In the genomic region with DNA sequence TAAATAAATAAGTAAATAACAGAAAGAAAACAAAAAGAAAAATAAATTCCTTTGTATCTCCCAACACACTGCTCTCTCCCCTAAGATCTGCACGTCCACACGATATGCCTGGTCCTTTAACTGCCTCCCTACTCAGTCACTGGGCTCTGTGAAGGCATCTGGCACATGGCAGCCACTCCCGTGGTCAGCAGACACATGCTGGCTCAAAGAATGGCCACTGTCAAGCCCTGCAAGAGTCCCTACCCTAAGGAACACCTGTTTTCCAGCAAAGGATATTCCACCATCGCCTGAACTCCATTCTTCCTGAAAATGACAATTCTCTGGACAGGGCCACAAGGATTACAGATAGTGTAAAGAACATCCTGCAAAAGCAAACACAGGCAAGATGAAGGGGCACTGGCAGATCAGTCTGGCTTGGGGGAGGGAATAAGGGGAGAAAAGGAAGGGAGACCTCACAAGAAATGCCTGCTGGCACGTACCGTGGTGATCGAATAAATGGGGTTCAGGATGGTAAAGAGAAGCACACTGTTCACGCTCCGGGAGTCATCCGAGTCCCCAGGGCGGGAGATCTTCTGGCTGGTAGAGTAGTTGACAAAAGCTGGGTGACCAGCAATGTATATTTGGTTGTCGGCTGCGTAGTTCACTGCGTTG, we compare ENCODE assay signal across 16 cellular contexts. TPM values are rescaled to one million over a fixed set of nuclear protein-coding genes. Genes with fewer than 3 reads are reported as not detected.
A peak's percentile ranks its signal among the peaks of the same experiment; 100 is the strongest.
DNase-seq lines count a peak whose midpoint lies in the region; ATAC-seq and TF ChIP-seq lines count a peak whose summit lies in the region.
"Had no signal": no experiment of that assay in that cellular context is flagged by ENCODE, and none has a peak within 500 bp of the region (broad histone marks: within the 10 kb centered on the region; RNA-seq: fewer than 3 reads in every experiment).

No MANE protein-coding gene starts in this region.

- H3K36me3 ChIP-seq in Panc1 (ENCODE audit: control insufficient read depth, insufficient read depth, low read length) = peaks cover 74% of the 10 kb centered on the region
- H3K36me3 ChIP-seq in endodermal cell (ENCODE audit: control insufficient read depth, insufficient read depth, low read length) = peaks cover 81% of the 10 kb centered on the region
- peaks cover 68% of the 10 kb centered on the region for H3K36me3 ChIP-seq in GM23248 (ENCODE audit: low read depth)
- H3K36me3 ChIP-seq: uterus had no signal

- peaks cover 85% of the 10 kb centered on the region for H3K4me1 Mint-ChIP-seq in activated T-cell treated with anti-CD3 and anti-CD28 coated beads, Interleukin-2, amount 50 U/mL, for 72 hours (ENCODE audit: low read depth)
- peaks cover 17% of the 10 kb centered on the region for H3K4me1 Mint-ChIP-seq in endodermal cell
- peaks cover 49 to 75% of the 10 kb centered on the region in 2 donors for H3K4me1 Mint-ChIP-seq in stimulated activated naive B cell treated with anti-CD40 and anti-IgM and Interleukin-4, amounts not matched to agents 10 μg/mL and 1 μg/mL and 100 μg/mL, for 72 hours

- no peaks in the 10 kb centered on the region for H3K27me3 ChIP-seq in Panc1 (ENCODE audit: control insufficient read depth, insufficient read depth, low read length)
- no peaks in the 10 kb centered on the region for H3K27me3 ChIP-seq in endodermal cell (ENCODE audit: control insufficient read depth, insufficient read depth, low read length, poor library complexity, severe bottlenecking)
- no peaks in the 10 kb centered on the region for H3K27me3 ChIP-seq in GM23248 (replicated peaks; ENCODE audit: insufficient read depth)
- H3K27me3 ChIP-seq: esophagus muscularis mucosa, pancreas, uterus had no signal

- peaks cover 13% of the 10 kb centered on the region; the same call in 1 of the 2 replicates for H4K20me1 ChIP-seq in GM23248 (ENCODE audit: insufficient read depth)

- H3K4me3 ChIP-seq in Panc1 (ENCODE audit: low read depth in 2 of 2, low read length in 2 of 2) = no peak overlapping the region
- H3K4me3 ChIP-seq in endodermal cell (ENCODE audit: low read length) = no peak overlapping the region
- H3K4me3 ChIP-seq in GM23248 = no peak overlapping the region
- H3K4me3 ChIP-seq: esophagus muscularis mucosa, HAP-1, pancreas, uterus had no signal

- no peaks in the 10 kb centered on the region for H3K27me3 Mint-ChIP-seq in activated T-cell treated with anti-CD3 and anti-CD28 coated beads, Interleukin-2, amount 50 U/mL, for 72 hours (ENCODE audit: low read depth)
- no peaks in the 10 kb centered on the region for H3K27me3 Mint-ChIP-seq in endodermal cell (ENCODE audit: insufficient read depth)
- no peaks in the 10 kb centered on the region for H3K27me3 Mint-ChIP-seq in stimulated activated naive B cell treated with anti-CD40 and anti-IgM and Interleukin-4, amounts not matched to agents 10 μg/mL and 1 μg/mL and 100 μg/mL, for 72 hours
- H3K27me3 Mint-ChIP-seq: activated CD4-positive, alpha-beta T cell treated with anti-CD3 and anti-CD28 coated beads, Interleukin-2, amount 10 ng/mL, durations not matched to agents 7 days and 5 days had no signal

- intact Hi-C loops in Panc1 (cut with micrococcal nuclease; ENCODE audit: unreplicated experiment) = no loop called here

- H3K4me1 ChIP-seq in Panc1 (ENCODE audit: control insufficient read depth, insufficient read depth, low read length) (peaks cover 69% of the 10 kb centered on the region), endodermal cell (ENCODE audit: control insufficient read depth, insufficient read depth, low read length) (peaks cover 8% of the 10 kb centered on the region), GM23248 (ENCODE audit: insufficient read depth) (peaks cover 9% of the 10 kb centered on the region; the same call in 1 of the 2 replicates)

- H3K79me2 ChIP-seq in GM23248 (ENCODE audit: insufficient read depth) = peaks cover 87% of the 10 kb centered on the region

- H3K9me3 ChIP-seq in Panc1 (ENCODE audit: control insufficient read depth, insufficient read depth, low read depth, low read length) = no peaks in the 10 kb centered on the region
- no peaks in the 10 kb centered on the region for H3K9me3 ChIP-seq in endodermal cell (ENCODE audit: control insufficient read depth, low read length)
- no peaks in the 10 kb centered on the region for H3K9me3 ChIP-seq in GM23248 (ENCODE audit: low read depth)
- H3K9me3 ChIP-seq: esophagus muscularis mucosa, HAP-1, pancreas, uterus had no signal

- 94 to 98% methylated on average over 11 to 14 of the region's 14 CpGs for WGBS in endodermal cell (ENCODE audit: insufficient coverage in 1 of 2, insufficient read length in 1 of 2), 2 experiments
- 88% methylated on average over 14 of the region's 14 CpGs for WGBS in GM23248 (ENCODE audit: low coverage in 1 of 2, low lambda C conversion rate in 2 of 2, missing lambda C conversion rate in 2 of 2), 2 experiments

- peaks cover 32% of the 10 kb centered on the region for H3F3A ChIP-seq in GM23248 (ENCODE audit: insufficient read depth)

- H3K9ac ChIP-seq in endodermal cell (ENCODE audit: extremely low read depth, low read length, poor library complexity, severe bottlenecking) (no peak overlapping the region), GM23248 (no peak overlapping the region)

- POLR2A ChIA-PET in Panc1 (lab: Charles Lee) = interaction anchor here (0.6 to 1.1 kb wide), 4 partner anchors 12 to 443 kb away, joined by 3 to 6 read pairs (median 4); partner anchors contain the start of gene FAM98C

- in situ Hi-C loops in Panc1 (cut with HindIII; ENCODE audit: low pct_unique_long_range_greater_than_20kb, low sequenced_read_pairs) (loop anchor here (10.0 kb wide), 1 partner anchor 89 kb away; the partner anchor contains the start of genes MRPS12 and SARS2), GM23248 (cut with MboI) (no loop called here)

- H3K4me3 Mint-ChIP-seq in activated T-cell treated with anti-CD3 and anti-CD28 coated beads, Interleukin-2, amount 50 U/mL, for 72 hours = peak overlapping the region; percentile 53 to 65
- H3K4me3 Mint-ChIP-seq in endodermal cell = no peak overlapping the region
- H3K4me3 Mint-ChIP-seq in stimulated activated naive B cell treated with anti-CD40 and anti-IgM and Interleukin-4, amounts not matched to agents 10 μg/mL and 1 μg/mL and 100 μg/mL, for 72 hours = peak overlapping the region; percentile 20 to 56

- CTCF ChIA-PET in Panc1 (lab: Charles Lee) = no interaction called here

- H3K36me3 Mint-ChIP-seq in activated T-cell treated with anti-CD3 and anti-CD28 coated beads, Interleukin-2, amount 50 U/mL, for 72 hours (ENCODE audit: insufficient read depth in 2 of 2) = peaks cover 35 to 70% of the 10 kb centered on the region in 2 donors
- H3K36me3 Mint-ChIP-seq in endodermal cell (ENCODE audit: low read depth) = peaks cover 83% of the 10 kb centered on the region
- H3K36me3 Mint-ChIP-seq in stimulated activated naive B cell treated with anti-CD40 and anti-IgM and Interleukin-4, amounts not matched to agents 10 μg/mL and 1 μg/mL and 100 μg/mL, for 72 hours = peaks cover 61 to 76% of the 10 kb centered on the region in 2 donors

- peak overlapping the region; percentile 85 for H3K27ac Mint-ChIP-seq in activated T-cell treated with anti-CD3 and anti-CD28 coated beads, Interleukin-2, amount 50 U/mL, for 72 hours
- peak overlapping the region; percentile 62 for H3K27ac Mint-ChIP-seq in endodermal cell
- H3K27ac Mint-ChIP-seq in stimulated activated naive B cell treated with anti-CD40 and anti-IgM and Interleukin-4, amounts not matched to agents 10 μg/mL and 1 μg/mL and 100 μg/mL, for 72 hours = peak overlapping the region; percentile 86

- no peak overlapping the region for H3K4me2 ChIP-seq in GM23248 (ENCODE audit: unreplicated experiment)

- no peaks in the 10 kb centered on the region for H3K9me3 Mint-ChIP-seq in activated T-cell treated with anti-CD3 and anti-CD28 coated beads, Interleukin-2, amount 50 U/mL, for 72 hours
- no peaks in the 10 kb centered on the region for H3K9me3 Mint-ChIP-seq in endodermal cell
- H3K9me3 Mint-ChIP-seq in stimulated activated naive B cell treated with anti-CD40 and anti-IgM and Interleukin-4, amounts not matched to agents 10 μg/mL and 1 μg/mL and 100 μg/mL, for 72 hours = no peaks in the 10 kb centered on the region
- H3K9me3 Mint-ChIP-seq: activated CD4-positive, alpha-beta T cell treated with anti-CD3 and anti-CD28 coated beads, Interleukin-2, amount 10 ng/mL, durations not matched to agents 7 days and 5 days had no signal

- TF ChIP-seq CTCF in Panc1 (IDR thresholded peaks at IDR 0.05) (no peak), endodermal cell (conservative IDR thresholded peaks at IDR 0.05) (no peak)

- H2AFZ ChIP-seq in GM23248 = no peak overlapping the region

- no peak for ATAC-seq in activated T-cell treated with anti-CD3 and anti-CD28 coated beads, Interleukin-2, amount 50 U/mL, for 72 hours (replicated peaks in 1 of 2)
- ATAC-seq in Panc1 = no peak
- no peak for ATAC-seq in stimulated activated naive B cell treated with anti-CD40 and anti-IgM and Interleukin-4, amounts not matched to agents 10 μg/mL and 1 μg/mL and 100 μg/mL, for 72 hours (replicated peaks)
- no peak for ATAC-seq in GM18873 (IDR thresholded peaks at IDR 0.05; ENCODE audit: low FRiP score, unreplicated experiment)
- ATAC-seq: pancreas had no signal

- no peak for DNase-seq in activated T-cell treated with anti-CD3 and anti-CD28 coated beads, Interleukin-2, amount 50 U/mL, for 72 hours
- DNase-seq in activated T-cell treated with anti-CD3 and anti-CD28 coated beads for 4 hours (no peak), Panc1 (ENCODE audit: low read depth, low spot score) (no peak), endodermal cell (no peak), GM23248 (no peak), NCI-H2227 (lab: John Stamatoyannopoulos, UW; ENCODE audit: unreplicated experiment) (no peak)
- no peak for DNase-seq in stimulated activated naive B cell treated with anti-CD40 and anti-IgM and Interleukin-4, amounts not matched to agents 10 μg/mL and 1 μg/mL and 100 μg/mL, for 72 hours
- DNase-seq: activated CD4-positive, alpha-beta T cell treated with anti-CD3 and anti-CD28 coated beads, Interleukin-2, amount 10 ng/mL, durations not matched to agents 7 days and 5 days; DMS79; SW 1271; uterus had no signal

- BruUV-seq in Panc1 (replicated peaks; lab: Mats Ljungman, UMichigan) = no TSS peak

- H3K27ac ChIP-seq in Panc1 (ENCODE audit: low read length) = peak overlapping the region; percentile 42
- H3K27ac ChIP-seq in endodermal cell (ENCODE audit: low read depth, low read length) = no peak overlapping the region
- no peak overlapping the region for H3K27ac ChIP-seq in GM23248
- H3K27ac ChIP-seq: pancreas, uterus had no signal

- no peaks in the 10 kb centered on the region for H3K9me2 ChIP-seq in GM23248 (ENCODE audit: insufficient read depth)

RNA-seq across cellular contexts. Expression of gene HNRNPL, which starts 4.3 kb away (rescaled TPM):
- total RNA-seq in activated T-cell treated with anti-CD3 and anti-CD28 coated beads, Interleukin-2, amount 50 U/mL, for 72 hours = 100 to 1,000 TPM; 427 to 457 TPM
- 749 TPM for total RNA-seq in Panc1 (2021; ENCODE audit: unreplicated experiment)
- polyA plus RNA-seq in Panc1 (2012; ENCODE audit: insufficient read length) = 460 TPM
- 100 to 1,000 TPM; 607 to 646 TPM for total RNA-seq in endodermal cell
- polyA plus RNA-seq in endodermal cell (2013, experiment 1 of 2) = 602 TPM
- polyA plus RNA-seq in endodermal cell (2013, experiment 2 of 2) = 584 TPM
- 208 and 245 TPM in 2 replicates for total RNA-seq in GM23248 (2014; rRNA removed; shearing (Covaris generic))
- polyA plus RNA-seq in GM23248 (2016; fragmentation: Nextera tagmentation; extraction: Ambion mirVana) = 123 and 126 TPM in 2 replicates

RNA-seq across cellular contexts. Expression of gene ECH1, which starts 13.9 kb away (rescaled TPM):
- total RNA-seq in activated T-cell treated with anti-CD3 and anti-CD28 coated beads, Interleukin-2, amount 50 U/mL, for 72 hours = 100 to 1,000 TPM; 183 to 210 TPM
- total RNA-seq in Panc1 (2021; ENCODE audit: unreplicated experiment) (945 TPM), endodermal cell (100 to 1,000 TPM; 114 to 129 TPM)
- 2,203 TPM for polyA plus RNA-seq in Panc1 (2012; ENCODE audit: insufficient read length)
- polyA plus RNA-seq in endodermal cell (2013, experiment 1 of 2) = 72.3 TPM
- polyA plus RNA-seq in endodermal cell (2013, experiment 2 of 2) = 68.9 TPM
- total RNA-seq in GM23248 (2014; rRNA removed; shearing (Covaris generic)) = 29.7 and 31.6 TPM in 2 replicates
- 106 and 107 TPM in 2 replicates for polyA plus RNA-seq in GM23248 (2016; fragmentation: Nextera tagmentation; extraction: Ambion mirVana)

RNA-seq across cellular contexts. Expression of gene RINL, which starts 32.6 kb away (rescaled TPM):
- total RNA-seq in activated T-cell treated with anti-CD3 and anti-CD28 coated beads, Interleukin-2, amount 50 U/mL, for 72 hours = 100 to 1,000 TPM; 122 to 151 TPM
- 1.3 TPM for total RNA-seq in Panc1 (2021; ENCODE audit: unreplicated experiment)
- polyA plus RNA-seq in Panc1 (2012; ENCODE audit: insufficient read length) = 1.6 TPM
- total RNA-seq in endodermal cell = 1 to 10 TPM; 4.8 to 6.7 TPM
- 1.7 TPM for polyA plus RNA-seq in endodermal cell (2013, experiment 1 of 2)
- 1.9 TPM for polyA plus RNA-seq in endodermal cell (2013, experiment 2 of 2)
- 1.0 and 5.8 TPM in 2 replicates for total RNA-seq in GM23248 (2014; rRNA removed; shearing (Covaris generic))
- polyA plus RNA-seq in GM23248 (2016; fragmentation: Nextera tagmentation; extraction: Ambion mirVana) = 2.0 and 2.6 TPM in 2 replicates

RNA-seq across cellular contexts. Expression of gene LGALS4, which starts 32.8 kb away (rescaled TPM):
- 1 to 10 TPM; 2.3 to 4.1 TPM for total RNA-seq in activated T-cell treated with anti-CD3 and anti-CD28 coated beads, Interleukin-2, amount 50 U/mL, for 72 hours
- total RNA-seq in Panc1 (2021; ENCODE audit: unreplicated experiment) = 3.9 TPM
- polyA plus RNA-seq in Panc1 (2012; ENCODE audit: insufficient read length) = 7.6 TPM
- total RNA-seq in endodermal cell = under 1 TPM; 0.49 to 0.84 TPM
- 0.50 TPM for polyA plus RNA-seq in endodermal cell (2013, experiment 1 of 2)
- 0.29 TPM for polyA plus RNA-seq in endodermal cell (2013, experiment 2 of 2)
- total RNA-seq in GM23248 (2014; rRNA removed; shearing (Covaris generic)) = not detected in 2 replicates
- 0.19 TPM in 1 of 2 replicates, not detected in the other for polyA plus RNA-seq in GM23248 (2016; fragmentation: Nextera tagmentation; extraction: Ambion mirVana)
- total RNA-seq: lung microvascular endothelial cell had no signal

RNA-seq across cellular contexts. Expression of gene SIRT2, which starts 53.9 kb away (rescaled TPM):
- total RNA-seq in activated T-cell treated with anti-CD3 and anti-CD28 coated beads, Interleukin-2, amount 50 U/mL, for 72 hours = 10 to 100 TPM; 38.2 to 40.7 TPM
- total RNA-seq in Panc1 (2021; ENCODE audit: unreplicated experiment) (162 TPM), endodermal cell (10 to 100 TPM; 10.4 to 13.7 TPM)
- polyA plus RNA-seq in Panc1 (2012; ENCODE audit: insufficient read length) = 240 TPM
- polyA plus RNA-seq in endodermal cell (2013, experiment 1 of 2) = 30.3 TPM
- polyA plus RNA-seq in endodermal cell (2013, experiment 2 of 2) = 23.5 TPM
- total RNA-seq in GM23248 (2014; rRNA removed; shearing (Covaris generic)) = 57.9 and 64.4 TPM in 2 replicates
- 41.3 and 44.7 TPM in 2 replicates for polyA plus RNA-seq in GM23248 (2016; fragmentation: Nextera tagmentation; extraction: Ambion mirVana)

Comparison
In these comparisons a context has a peak if more than half of its experiments do, and no peak if none do; other contexts are left out.
1. RNA of gene RINL, which starts 32.6 kb away (total RNA-seq): 122 to 151 TPM in activated T-cell treated with anti-CD3 and anti-CD28 coated beads, Interleukin-2, amount 50 U/mL, for 72 hours; 4.8 to 6.7 TPM in endodermal cell, 1.0 to 5.8 TPM in GM23248 and 1.3 TPM in Panc1 (single experiment); every median in the first group is over 10 times any median in the second.
2. Peak in every context shown above with its lines, with median percentiles within 50 percentile points of each other: H3K27ac Mint-ChIP-seq.